21 cellular contexts compared by ENCODE assay signal in the genomic region with DNA sequence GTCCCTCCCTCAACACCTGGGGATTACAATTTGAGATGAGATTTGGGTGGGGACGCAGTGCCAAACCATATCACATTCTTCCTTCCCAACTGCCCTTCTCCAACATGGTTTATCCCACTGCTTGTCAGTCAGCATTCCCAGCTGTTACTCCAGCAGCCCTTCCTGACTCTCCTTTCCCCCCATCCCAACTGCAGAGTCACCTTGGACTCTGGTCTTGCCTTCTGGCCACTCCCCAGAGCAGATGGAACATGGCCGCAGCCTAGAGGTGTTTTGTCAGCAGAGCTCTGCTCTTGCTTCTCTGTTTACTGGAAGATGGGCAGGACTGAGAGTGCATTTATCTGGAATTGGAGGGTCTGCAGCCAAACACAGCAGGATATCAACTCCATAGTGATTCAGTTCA. TPM values are rescaled to one million over a fixed set of nuclear protein-coding genes. Genes with fewer than 3 reads are reported as not detected.
DNase-seq lines count a peak whose midpoint lies in the region; FAIRE-seq and TF ChIP-seq lines count a peak whose summit lies in the region.
"Had no signal": no experiment of that assay in that cellular context is flagged by ENCODE, and none has a peak within 500 bp of the region (broad histone marks: within the 10 kb centered on the region; RNA-seq: fewer than 3 reads in every experiment).

No MANE protein-coding gene starts in this region.

- no peaks in the 10 kb centered on the region for H3K79me2 ChIP-seq in neural cell (replicated peaks; ENCODE audit: insufficient read depth, low read length)
- H3K79me2 ChIP-seq in neural progenitor cell (ENCODE audit: low read depth), result no peaks in the 10 kb centered on the region

- H3K4me1 ChIP-seq in SJCRH30 (peaks cover 7% of the 10 kb centered on the region), endodermal cell (ENCODE audit: control insufficient read depth, insufficient read depth, low read length) (peaks cover 10% of the 10 kb centered on the region), neural progenitor cell (peaks cover 11% of the 10 kb centered on the region)
- H3K4me1 ChIP-seq: BE2C had no signal

- DNase-seq in SJCRH30 (peak; percentile 5 to 18), endodermal cell (no peak), GM12891 (ENCODE audit: insufficient read length, low spot score) (no peak), neural progenitor cell (ENCODE audit: low spot score) (no peak)
- DNase-seq in activated CD4-positive, alpha-beta T cell treated with anti-CD3 and anti-CD28 coated beads for 4 hours, result no peak
- DNase-seq: 8988T; ACHN; AML-193; BE2C; Calu3; CD4-positive, alpha-beta memory T cell; COR-L47; DMS53; DMS79 treated with DMSO at 0.1 percent for 48 hours; GF-D8; GM23248; H9 had no signal

- no peaks in the 10 kb centered on the region for H3K36me3 ChIP-seq in SJCRH30
- H3K36me3 ChIP-seq in endodermal cell (ENCODE audit: control insufficient read depth, insufficient read depth, low read length), result no peaks in the 10 kb centered on the region
- H3K36me3 ChIP-seq in neural cell (ENCODE audit: insufficient read depth, low read length), result no peaks in the 10 kb centered on the region
- no peaks in the 10 kb centered on the region for H3K36me3 ChIP-seq in neural progenitor cell
- H3K36me3 ChIP-seq: BE2C; BLaER1 treated with 17β-estradiol and CSF1 and Interleukin-3, amounts not matched to agents 10 nM and 100 nM had no signal

- H3K4me1 Mint-ChIP-seq in endodermal cell, result peaks cover 12% of the 10 kb centered on the region
- peaks cover 9% of the 10 kb centered on the region for H3K4me1 Mint-ChIP-seq in neural progenitor cell
- H3K4me1 Mint-ChIP-seq: CD4-positive, alpha-beta memory T cell had no signal

- no peaks in the 10 kb centered on the region for H3K9me2 ChIP-seq in neural cell (ENCODE audit: insufficient read depth, low read length)

- H3K9me3 Mint-ChIP-seq in endodermal cell, result peaks cover 5% of the 10 kb centered on the region
- peaks cover 4% of the 10 kb centered on the region for H3K9me3 Mint-ChIP-seq in neural progenitor cell

- WGBS in endodermal cell (ENCODE audit: insufficient coverage in 1 of 2, insufficient read length in 1 of 2), 2 experiments, result 100% methylated on average over 2 of the region's 2 CpGs; no CpG with 5 or more reads in 1 of the 2 experiments

- H2AFZ ChIP-seq in neural cell (ENCODE audit: low read depth, low read length), result no peak overlapping the region
- H2AFZ ChIP-seq in neural progenitor cell (replicated peaks), result no peak overlapping the region
- H2AFZ ChIP-seq: GM23248 had no signal

- H3K36me3 Mint-ChIP-seq in endodermal cell (ENCODE audit: low read depth), result no peaks in the 10 kb centered on the region
- no peaks in the 10 kb centered on the region for H3K36me3 Mint-ChIP-seq in neural progenitor cell
- H3K36me3 Mint-ChIP-seq: CD4-positive, alpha-beta memory T cell had no signal

- H3K9me3 ChIP-seq in SJCRH30 (replicated peaks) (no peaks in the 10 kb centered on the region), endodermal cell (ENCODE audit: control insufficient read depth, low read length) (peaks cover 8% of the 10 kb centered on the region), neural cell (ENCODE audit: low read length) (no peaks in the 10 kb centered on the region), neural progenitor cell (ENCODE audit: low read depth) (no peaks in the 10 kb centered on the region)
- H3K9me3 ChIP-seq: A549, BE2C had no signal

- TF ChIP-seq RAD21 in neural cell (conservative IDR thresholded peaks at IDR 0.05), result no peak

- H3K4me2 ChIP-seq in neural cell (ENCODE audit: low read length), result no peak overlapping the region
- no peak overlapping the region for H3K4me2 ChIP-seq in neural progenitor cell
- H3K4me2 ChIP-seq: A549; BLaER1 treated with 17β-estradiol and CSF1 and Interleukin-3, amounts not matched to agents 10 nM and 100 nM had no signal

- H3K4me3 ChIP-seq in SJCRH30, result no peak overlapping the region
- peak overlapping the region; percentile 15 for H3K4me3 ChIP-seq in endodermal cell (ENCODE audit: low read length)
- no peak overlapping the region for H3K4me3 ChIP-seq in neural cell (ENCODE audit: low read length)
- no peak overlapping the region for H3K4me3 ChIP-seq in neural progenitor cell
- H3K4me3 ChIP-seq: A549; BLaER1 treated with 17β-estradiol and CSF1 and Interleukin-3, amounts not matched to agents 10 nM and 100 nM; GM23248 had no signal

- TF ChIP-seq CTCF in endodermal cell (conservative IDR thresholded peaks at IDR 0.05), result no peak
- TF ChIP-seq CTCF in neural cell (IDR thresholded peaks at IDR 0.05; ENCODE audit: poor library complexity, severe bottlenecking), result no peak
- no peak for TF ChIP-seq CTCF in neural progenitor cell (IDR thresholded peaks at IDR 0.05)

- no peaks in the 10 kb centered on the region for H3K27me3 Mint-ChIP-seq in endodermal cell (ENCODE audit: insufficient read depth)
- H3K27me3 Mint-ChIP-seq in neural progenitor cell (ENCODE audit: insufficient read depth, low read depth), result no peaks in the 10 kb centered on the region

- H4K20me1 ChIP-seq in neural cell (ENCODE audit: insufficient read depth), result no peaks in the 10 kb centered on the region
- H4K20me1 ChIP-seq in neural progenitor cell (ENCODE audit: low read depth), result no peaks in the 10 kb centered on the region
- H4K20me1 ChIP-seq: BLaER1 treated with 17β-estradiol and CSF1 and Interleukin-3, amounts not matched to agents 10 nM and 100 nM had no signal

- H3F3A ChIP-seq in neural cell (ENCODE audit: insufficient read depth, low read length, poor library complexity, severe bottlenecking) (no peaks in the 10 kb centered on the region), neural progenitor cell (ENCODE audit: low read depth) (peaks cover 10% of the 10 kb centered on the region)

- no peak overlapping the region for H3K9ac ChIP-seq in endodermal cell (ENCODE audit: extremely low read depth, low read length, poor library complexity, severe bottlenecking)
- no peak overlapping the region for H3K9ac ChIP-seq in neural cell (ENCODE audit: low read length)
- no peak overlapping the region for H3K9ac ChIP-seq in neural progenitor cell
- H3K9ac ChIP-seq: BLaER1 treated with 17β-estradiol and CSF1 and Interleukin-3, amounts not matched to agents 10 nM and 100 nM; GM23248 had no signal

- no peak for FAIRE-seq in GM12891 (lab: Jason Lieb, UNC)
- FAIRE-seq: A549, GM19239 had no signal

- H3K4me3 Mint-ChIP-seq in endodermal cell, result no peak overlapping the region
- no peak overlapping the region for H3K4me3 Mint-ChIP-seq in neural progenitor cell
- H3K4me3 Mint-ChIP-seq: CD4-positive, alpha-beta memory T cell; H9 had no signal

- TF ChIP-seq EP300 in neural cell (conservative IDR thresholded peaks at IDR 0.05; ENCODE audit: poor library complexity, severe bottlenecking), result no peak

- H3K27ac ChIP-seq in SJCRH30 (no peak overlapping the region), endodermal cell (ENCODE audit: low read depth, low read length) (no peak overlapping the region), neural cell (ENCODE audit: low read length) (no peak overlapping the region), neural progenitor cell (no peak overlapping the region)
- H3K27ac ChIP-seq: A549; BLaER1 treated with 17β-estradiol and CSF1 and Interleukin-3, amounts not matched to agents 10 nM and 100 nM; GM23248 had no signal

- H3K27ac Mint-ChIP-seq in endodermal cell, result no peak overlapping the region
- no peak overlapping the region for H3K27ac Mint-ChIP-seq in neural progenitor cell

- no peak for TF ChIP-seq POLR2A in GM12891 (IDR thresholded peaks at IDR 0.05; ENCODE audit: low read depth, low read length)

- H3K27me3 ChIP-seq in SJCRH30, result no peaks in the 10 kb centered on the region
- no peaks in the 10 kb centered on the region for H3K27me3 ChIP-seq in endodermal cell (ENCODE audit: control insufficient read depth, insufficient read depth, low read length, poor library complexity, severe bottlenecking)
- H3K27me3 ChIP-seq in neural cell (ENCODE audit: insufficient read depth, low read depth, low read length), result no peaks in the 10 kb centered on the region
- H3K27me3 ChIP-seq in neural progenitor cell, result no peaks in the 10 kb centered on the region
- H3K27me3 ChIP-seq: BE2C; BLaER1 treated with 17β-estradiol and CSF1 and Interleukin-3, amounts not matched to agents 10 nM and 100 nM had no signal

TF ChIP-seq in neural cell, 6 proteins besides CTCF, POLR2A, EP300 and RAD21 (continues in another document):
- no peak for TF ChIP-seq SMC3 (conservative IDR thresholded peaks at IDR 0.05; ENCODE audit: poor library complexity)

TF ChIP-seq in GM12891, 5 proteins besides CTCF, POLR2A, EP300 and RAD21:
- TF ChIP-seq PAX5 (IDR thresholded peaks at IDR 0.05; ENCODE audit: insufficient read depth, low read length, severe bottlenecking) (no peak), TAF1 (IDR thresholded peaks at IDR 0.05; ENCODE audit: low read depth, low read length) (no peak), POLR2AphosphoS5 (IDR thresholded peaks at IDR 0.05; ENCODE audit: low read depth, low read length) (no peak), POU2F2 (IDR thresholded peaks at IDR 0.05; ENCODE audit: low read depth, low read length) (no peak), SPI1 (IDR thresholded peaks at IDR 0.05; ENCODE audit: low read depth, low read length) (no peak)

RNA-seq across cellular contexts. Expression of a gene that starts 51.2 kb away (rescaled TPM):
- 68.2 and 68.4 TPM in 2 replicates for total RNA-seq in SJCRH30 (2014; rRNA removed; shearing (Covaris generic))
- total RNA-seq in endodermal cell (10 to 100 TPM; 60.1 to 68.4 TPM), neural progenitor cell (ENCODE audit: low replicate concordance) (67.5 and 94.7 TPM in 2 replicates)
- polyA plus RNA-seq in endodermal cell (2013, experiment 1 of 2), result 80.9 TPM
- 75.9 TPM for polyA plus RNA-seq in endodermal cell (2013, experiment 2 of 2)
- 55.7 and 58.6 TPM in 2 replicates for polyA plus RNA-seq in neural cell
- 195 and 202 TPM in 2 replicates for polyA minus RNA-seq in neural cell
- 12.0 TPM for polyA plus RNA-seq in GM12891 (2012; ENCODE audit: low read depth, missing spikeins)

Comparison
In these comparisons a context has a peak if more than half of its experiments do, and no peak if none do; other contexts are left out.
1. DNase-seq: peak in SJCRH30 (2 of 2); none in endodermal cell (single experiment), GM12891 (single experiment), neural progenitor cell (single experiment) and activated CD4-positive, alpha-beta T cell treated with anti-CD3 and anti-CD28 coated beads for 4 hours (0 of 2).